ENCODE assay signal across 34 cellular contexts in the genomic region with DNA sequence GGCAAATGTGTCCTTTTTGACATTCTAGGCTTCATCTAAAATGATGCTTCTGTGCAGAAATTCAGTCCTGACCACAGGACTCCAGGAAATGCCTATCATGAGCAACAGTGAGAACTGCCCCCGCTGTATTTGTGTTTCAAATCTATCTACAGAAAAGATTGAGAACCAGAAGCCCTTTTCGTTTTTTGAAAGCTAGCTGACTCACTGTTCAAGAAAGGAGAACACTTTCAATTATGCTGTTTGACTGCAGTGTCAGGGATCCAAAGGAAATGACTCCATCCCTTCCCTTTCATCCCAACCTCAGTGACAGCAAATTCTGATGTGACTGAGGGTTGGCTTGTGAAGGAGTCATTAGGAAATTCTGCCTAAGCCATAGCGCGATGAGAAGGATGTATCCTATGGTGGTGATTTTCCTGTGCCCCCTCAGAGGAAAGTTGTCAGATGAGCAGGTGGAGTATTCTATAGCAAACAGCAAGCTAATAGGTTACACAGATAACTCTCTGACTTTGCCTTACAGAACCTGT.
"Had no signal": no experiment of that assay in that cellular context is flagged by ENCODE, and none has a peak within 500 bp of the region (broad histone marks: within the 10 kb centered on the region; RNA-seq: fewer than 3 reads in every experiment).

No MANE protein-coding gene starts in this region.

- H3K27me3 Mint-ChIP-seq: activated B cell treated with CpG ODN at 0.5 μM for 24 hours; activated CD8-positive, alpha-beta T cell treated with anti-CD3 and anti-CD28 coated beads for 36 hours; activated naive CD4-positive, alpha-beta T cell treated with anti-CD3 and anti-CD28 coated beads, Interleukin-2, amount 10 ng/mL, durations not matched to agents 7 days and 5 days; activated naive CD8-positive, alpha-beta T cell treated with anti-CD3 and anti-CD28 coated beads, Interleukin-2, amount 10 ng/mL, durations not matched to agents 7 days and 5 days; activated T-cell treated with anti-CD3 and anti-CD28 coated beads, Interleukin-2, amount 50 U/mL, for 24 hours; dendritic cell treated with granulocyte-macrophage colony-stimulating factor and Interleukin-4, amounts not matched to agents 40 ng/mL and 50 ng/mL, for 4 days; T-cell; T-helper 17 cell had no signal

- H3K4me3 ChIP-seq: breast epithelium, cardiac muscle cell, colonic mucosa, dorsolateral prefrontal cortex had no signal

- H3K36me3 ChIP-seq: breast epithelium, cardiac muscle cell, colonic mucosa, WERI-Rb-1 had no signal

- H3K27ac ChIP-seq: breast epithelium, cardiac muscle cell, colonic mucosa, dorsolateral prefrontal cortex, WERI-Rb-1 had no signal

- H3K36me3 Mint-ChIP-seq: activated naive CD4-positive, alpha-beta T cell treated with anti-CD3 and anti-CD28 coated beads, Interleukin-2, amount 10 ng/mL, durations not matched to agents 7 days and 5 days; activated naive CD4-positive, alpha-beta T cell treated with anti-CD3 and anti-CD28 coated beads, Interleukin-2, amount 50 U/mL, for 72 hours; brain; T-cell had no signal

- H3K4me1 Mint-ChIP-seq: activated B cell treated with CpG ODN at 0.5 μM for 24 hours; activated naive CD4-positive, alpha-beta T cell treated with anti-CD3 and anti-CD28 coated beads, Interleukin-2, amount 10 ng/mL, durations not matched to agents 7 days and 5 days; activated naive CD8-positive, alpha-beta T cell treated with anti-CD3 and anti-CD28 coated beads, Interleukin-2, amount 10 ng/mL, durations not matched to agents 7 days and 5 days; T-cell; T-helper 17 cell had no signal

- H3K27ac Mint-ChIP-seq: activated B cell treated with CpG ODN at 0.5 μM for 24 hours; activated CD8-positive, alpha-beta T cell treated with anti-CD3 and anti-CD28 coated beads for 36 hours; activated naive CD4-positive, alpha-beta T cell treated with anti-CD3 and anti-CD28 coated beads, Interleukin-2, amount 10 ng/mL, durations not matched to agents 7 days and 5 days; activated naive CD4-positive, alpha-beta T cell treated with anti-CD3 and anti-CD28 coated beads, Interleukin-2, amount 50 U/mL, for 72 hours; activated naive CD8-positive, alpha-beta T cell treated with anti-CD3 and anti-CD28 coated beads, Interleukin-2, amount 10 ng/mL, durations not matched to agents 7 days and 5 days; activated T-cell treated with anti-CD3 and anti-CD28 coated beads, Interleukin-2, amount 50 U/mL, for 24 hours; activated T-cell treated with anti-CD3 and anti-CD28 coated beads, Interleukin-2, amount 50 U/mL, for 72 hours; brain; dendritic cell treated with granulocyte-macrophage colony-stimulating factor and Interleukin-4, amounts not matched to agents 40 ng/mL and 50 ng/mL, for 4 days; endodermal cell; T-cell; T-helper 17 cell; T-helper 2 cell treated with Interferon-gamma antibody and Interleukin-4, amounts not matched to agents 5 μg/mL and 100 μg/mL, for 36 hours had no signal

- FAIRE-seq: frontal cortex had no signal

- H3K4me3 Mint-ChIP-seq: activated B cell treated with CpG ODN at 0.5 μM for 24 hours; activated CD8-positive, alpha-beta T cell treated with anti-CD3 and anti-CD28 coated beads for 36 hours; activated naive CD4-positive, alpha-beta T cell treated with anti-CD3 and anti-CD28 coated beads, Interleukin-2, amount 10 ng/mL, durations not matched to agents 7 days and 5 days; activated naive CD8-positive, alpha-beta T cell treated with anti-CD3 and anti-CD28 coated beads, Interleukin-2, amount 10 ng/mL, durations not matched to agents 7 days and 5 days; activated T-cell treated with anti-CD3 and anti-CD28 coated beads, Interleukin-2, amount 50 U/mL, for 24 hours; activated T-cell treated with anti-CD3 and anti-CD28 coated beads, Interleukin-2, amount 50 U/mL, for 72 hours; brain; dendritic cell treated with granulocyte-macrophage colony-stimulating factor and Interleukin-4, amounts not matched to agents 40 ng/mL and 50 ng/mL, for 4 days; endodermal cell; T-cell; T-helper 17 cell; T-helper 2 cell treated with Interferon-gamma antibody and Interleukin-4, amounts not matched to agents 5 μg/mL and 100 μg/mL, for 36 hours had no signal

- DNase-seq: activated B cell treated with CpG ODN at 0.5 μM for 24 hours; activated CD4-positive, alpha-beta T cell treated with anti-CD3 and anti-CD28 coated beads for 48 hours; activated CD4-positive, alpha-beta T cell treated with anti-CD3 and anti-CD28 coated beads, Interleukin-2, amount 50 U/mL, for 1 hour; activated CD4-positive, alpha-beta T cell treated with anti-CD3 and anti-CD28 coated beads, Interleukin-2, amount 50 U/mL, for 48 hours; activated CD8-positive, alpha-beta memory T cell treated with anti-CD3 and anti-CD28 coated beads, Interleukin-2, amount 50 U/mL, for 48 hours; activated CD8-positive, alpha-beta T cell treated with anti-CD3 and anti-CD28 coated beads for 36 hours; activated gamma-delta T cell; activated naive CD4-positive, alpha-beta T cell; activated naive CD4-positive, alpha-beta T cell treated with anti-CD3 and anti-CD28 coated beads, Interleukin-2, amount 10 ng/mL, durations not matched to agents 7 days and 5 days; activated naive CD8-positive, alpha-beta T cell treated with anti-CD3 and anti-CD28 coated beads, Interleukin-2, amount 10 ng/mL, durations not matched to agents 7 days and 5 days; activated T-cell treated with anti-CD3 and anti-CD28 coated beads for 4 hours; activated T-cell treated with anti-CD3 and anti-CD28 coated beads, Interleukin-2, amount 50 U/mL, for 24 hours; activated T-cell treated with anti-CD3 and anti-CD28 coated beads, Interleukin-2, amount 50 U/mL, for 72 hours; central memory CD4-positive, alpha-beta T cell; cerebellar nuclear complex; colonic mucosa; dorsolateral prefrontal cortex; effector memory CD4-positive, alpha-beta T cell; endodermal cell; foreskin fibroblast; SW 1271; T-cell; T-helper 17 cell; T1000; WERI-Rb-1 had no signal

- H3K4me1 ChIP-seq: breast epithelium, colonic mucosa had no signal

- ATAC-seq: activated CD4-positive, CD25-positive, alpha-beta regulatory T cell treated with anti-CD3 and anti-CD28 coated beads, Interleukin-2, amount 50 U/mL, for 24 hours; activated CD8-positive, alpha-beta T cell treated with anti-CD3 and anti-CD28 coated beads for 36 hours; activated naive CD4-positive, alpha-beta T cell treated with anti-CD3 and anti-CD28 coated beads, Interleukin-2, amount 50 U/mL, for 72 hours; activated T-cell treated with anti-CD3 and anti-CD28 coated beads, Interleukin-2, amount 50 U/mL, for 72 hours; esophagus mucosa; T-cell; T-helper 17 cell had no signal

- H3K9me3 ChIP-seq: breast epithelium, colonic mucosa had no signal
